Comparison of ENCODE assay signal across 30 cellular contexts in genomic region chr6:81130071-81130470, GRCh38.
"Had no signal": no experiment of that assay in that cellular context is flagged by ENCODE, and none has a peak within 500 bp of the region (broad histone marks: within the 10 kb centered on the region; RNA-seq: fewer than 3 reads in every experiment).

No MANE protein-coding gene starts in this region.

- FAIRE-seq: astrocyte, bronchial epithelial cell had no signal

- ATAC-seq: activated CD4-positive, alpha-beta T cell treated with anti-CD3 and anti-CD28 coated beads for 36 hours; activated CD8-positive, alpha-beta T cell treated with anti-CD3 and anti-CD28 coated beads, Interleukin-2, amount 10 ng/mL, durations not matched to agents 7 days and 5 days; activated naive CD4-positive, alpha-beta T cell treated with anti-CD3 and anti-CD28 coated beads, Interleukin-2, amount 50 U/mL, for 72 hours; activated T-cell treated with anti-CD3 and anti-CD28 coated beads, Interleukin-2, amount 50 U/mL, for 72 hours; effector memory CD8-positive, alpha-beta T cell; foreskin keratinocyte; gastrocnemius medialis; heart left ventricle had no signal

- H3K9me3 ChIP-seq: gastrocnemius medialis had no signal

- H3K4me1 ChIP-seq: esophagus muscularis mucosa, foreskin keratinocyte, gastrocnemius medialis, heart left ventricle had no signal

- H3K4me3 ChIP-seq: coronary artery, esophagus muscularis mucosa, gastrocnemius medialis, heart left ventricle had no signal

- H3K27ac ChIP-seq: brain microvascular endothelial cell, coronary artery, esophagus muscularis mucosa, foreskin keratinocyte, gastrocnemius medialis, heart left ventricle had no signal

- H3K36me3 ChIP-seq: brain microvascular endothelial cell, esophagus muscularis mucosa, gastrocnemius medialis, heart left ventricle had no signal

- H3K27me3 ChIP-seq: brain microvascular endothelial cell, esophagus muscularis mucosa, foreskin keratinocyte, gastrocnemius medialis, heart left ventricle had no signal

- DNase-seq: activated CD4-positive, alpha-beta memory T cell treated with anti-CD3 and anti-CD28 coated beads for 36 hours; activated CD4-positive, alpha-beta T cell treated with anti-CD3 and anti-CD28 coated beads for 36 hours; activated CD4-positive, alpha-beta T cell treated with anti-CD3 and anti-CD28 coated beads, Interleukin-2, amount 10 ng/mL, durations not matched to agents 24 days and 14 days; activated CD4-positive, CD25-positive, alpha-beta regulatory T cell; activated CD4-positive, CD25-positive, alpha-beta regulatory T cell treated with anti-CD3 and anti-CD28 coated beads, Interleukin-2, amount 50 U/mL, for 72 hours; activated CD8-positive, alpha-beta memory T cell treated with anti-CD3 and anti-CD28 coated beads, Interleukin-2, amount 50 U/mL, for 48 hours; activated CD8-positive, alpha-beta T cell treated with anti-CD3 and anti-CD28 coated beads, Interleukin-2, amount 10 ng/mL, durations not matched to agents 7 days and 5 days; activated gamma-delta T cell; activated naive CD4-positive, alpha-beta T cell; activated naive CD4-positive, alpha-beta T cell treated with anti-CD3 and anti-CD28 coated beads, Interleukin-2, amount 10 ng/mL, durations not matched to agents 7 days and 5 days; activated naive CD8-positive, alpha-beta T cell treated with anti-CD3 and anti-CD28 coated beads, Interleukin-2, amount 10 ng/mL, durations not matched to agents 7 days and 5 days; activated T-cell treated with anti-CD3 and anti-CD28 coated beads for 4 hours; activated T-cell treated with anti-CD3 and anti-CD28 coated beads, Interleukin-2, amount 50 U/mL, for 24 hours; activated T-cell treated with anti-CD3 and anti-CD28 coated beads, Interleukin-2, amount 50 U/mL, for 72 hours; amniotic stem cell; anterior cingulate cortex; brain microvascular endothelial cell; dermis blood vessel endothelial cell; effector CD4-positive, alpha-beta T cell; effector memory CD8-positive, alpha-beta T cell; foreskin keratinocyte; gastrocnemius medialis; glutamatergic neuron; heart left ventricle; T-helper 2 cell had no signal
